In the genomic region with DNA sequence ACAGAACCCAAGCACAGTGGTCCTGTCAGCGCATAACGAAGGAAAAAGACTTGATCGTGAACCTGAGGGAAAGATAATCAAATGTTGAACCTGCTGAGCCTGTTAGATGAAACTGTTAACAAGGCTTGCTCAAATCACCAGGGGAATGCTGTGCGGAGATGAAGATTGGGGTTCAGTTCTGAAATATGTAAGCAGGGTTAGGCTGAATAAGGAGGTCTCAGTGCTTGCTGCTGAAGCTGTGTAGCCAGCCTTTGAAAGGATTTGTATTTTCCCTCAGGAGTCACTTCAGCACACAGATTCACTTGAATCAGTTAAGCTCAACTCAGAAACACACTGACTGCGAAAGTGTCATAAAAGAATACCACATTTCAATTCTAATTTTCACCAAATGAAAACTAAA, we compare ENCODE assay signal across 17 cellular contexts.
DNase-seq lines count a peak whose midpoint lies in the region; ATAC-seq, FAIRE-seq and TF ChIP-seq lines count a peak whose summit lies in the region.
"Had no signal": no experiment of that assay in that cellular context is flagged by ENCODE, and none has a peak within 500 bp of the region (broad histone marks: within the 10 kb centered on the region; RNA-seq: fewer than 3 reads in every experiment).

No MANE protein-coding gene starts in this region.

- H3K4ac ChIP-seq in neuronal stem cell (ENCODE audit: low read length): no peak overlapping the region

- H3K27me3 ChIP-seq in PC-3 (ENCODE audit: low read length): no peaks in the 10 kb centered on the region
- peaks cover 0 to 4% (median 0%) of the 10 kb centered on the region in 45 donors for H3K27me3 ChIP-seq in dorsolateral prefrontal cortex
- no peaks in the 10 kb centered on the region for H3K27me3 ChIP-seq in neuronal stem cell (ENCODE audit: control insufficient read depth in 3 of 3, insufficient read depth in 3 of 3, low read depth in 1 of 3, low read length in 3 of 3)
- H3K27me3 ChIP-seq: BE2C had no signal

- H3K27ac Mint-ChIP-seq in activated naive CD4-positive, alpha-beta T cell treated with anti-CD3 and anti-CD28 coated beads, Interleukin-2, amount 10 ng/mL, durations not matched to agents 7 days and 5 days: no peak overlapping the region
- H3K27ac Mint-ChIP-seq: CD4-positive, alpha-beta memory T cell had no signal

- no peaks in the 10 kb centered on the region for H3K36me3 Mint-ChIP-seq in activated naive CD4-positive, alpha-beta T cell treated with anti-CD3 and anti-CD28 coated beads, Interleukin-2, amount 10 ng/mL, durations not matched to agents 7 days and 5 days
- H3K36me3 Mint-ChIP-seq: CD4-positive, alpha-beta memory T cell had no signal

- H3K4me1 ChIP-seq in PC-3 (ENCODE audit: insufficient read depth, low read length): no peaks in the 10 kb centered on the region
- no peaks in the 10 kb centered on the region for H3K4me1 ChIP-seq in neuronal stem cell (ENCODE audit: control insufficient read depth in 2 of 2, insufficient read depth in 1 of 2, low read depth in 1 of 2, low read length in 2 of 2)
- H3K4me1 ChIP-seq: BE2C, HAP-1 had no signal

- no CpG with 5 or more reads among the region's 5 CpGs for WGBS in neuronal stem cell (ENCODE audit: extremely low coverage in 2 of 2, insufficient read length in 2 of 2, insufficient replicate concordance in 1 of 2), 2 donors

- H3K18ac ChIP-seq in neuronal stem cell (ENCODE audit: low read length): no peak overlapping the region

- 0 out of 2 replicates have a peak overlapping the region, but pooled peaks have one; percentile 31 for H3K4me2 ChIP-seq in PC-3 (ENCODE audit: low read length)
- no peak overlapping the region for H3K4me2 ChIP-seq in neuronal stem cell (ENCODE audit: insufficient read depth, low read length, poor library complexity, severe bottlenecking)

- H2BK15ac ChIP-seq in neuronal stem cell (ENCODE audit: low read length): no peak overlapping the region

- in situ Hi-C loops in GM13976 (cut with MboI; ENCODE audit: low sequenced_read_pairs, unreplicated experiment): no loop called here

- H3K36me3 ChIP-seq in PC-3 (ENCODE audit: low read depth, low read length): no peaks in the 10 kb centered on the region
- no peaks in the 10 kb centered on the region for H3K36me3 ChIP-seq in neuronal stem cell (replicated peaks in 1 of 2; ENCODE audit: control insufficient read depth in 2 of 2, insufficient read depth in 2 of 2, low read length in 2 of 2)
- H3K36me3 ChIP-seq: BE2C, HAP-1 had no signal

- H3K9me3 Mint-ChIP-seq in activated naive CD4-positive, alpha-beta T cell treated with anti-CD3 and anti-CD28 coated beads, Interleukin-2, amount 10 ng/mL, durations not matched to agents 7 days and 5 days: no peaks in the 10 kb centered on the region

- no peak overlapping the region for H4K91ac ChIP-seq in neuronal stem cell (ENCODE audit: low read depth, low read length, poor library complexity)

- H2AFZ ChIP-seq in PC-3 (ENCODE audit: low read length) (no peak overlapping the region), neuronal stem cell (ENCODE audit: low read length) (peak overlapping the region; percentile 42)

- no peaks in the 10 kb centered on the region for H3K79me2 ChIP-seq in PC-3 (ENCODE audit: low read length)

- no peak for ATAC-seq in PC-3
- ATAC-seq: HepG2 had no signal

- no peaks in the 10 kb centered on the region for H3K79me1 ChIP-seq in neuronal stem cell (ENCODE audit: low read depth, low read length)

- H3K27me3 Mint-ChIP-seq in activated naive CD4-positive, alpha-beta T cell treated with anti-CD3 and anti-CD28 coated beads, Interleukin-2, amount 10 ng/mL, durations not matched to agents 7 days and 5 days: no peaks in the 10 kb centered on the region
- H3K27me3 Mint-ChIP-seq: CD4-positive, alpha-beta memory T cell had no signal

- H3K9ac ChIP-seq in PC-3 (ENCODE audit: low read length) (no peak overlapping the region), neuronal stem cell (ENCODE audit: low read depth, low read length, poor library complexity) (no peak overlapping the region)

- H2BK120ac ChIP-seq in neuronal stem cell (ENCODE audit: low read depth, low read length): no peak overlapping the region

- intact Hi-C loops in PC-3 (cut with micrococcal nuclease) (no loop called here), dorsolateral prefrontal cortex (cut with DNase I) (no loop called here)

- H2BK5ac ChIP-seq in neuronal stem cell (ENCODE audit: low read length): no peak overlapping the region

- no peak for TF ChIP-seq CTCF in PC-3 (conservative IDR thresholded peaks at IDR 0.05; ENCODE audit: low read depth, low read length)
- no peak for TF ChIP-seq CTCF in dorsolateral prefrontal cortex (IDR thresholded peaks at IDR 0.05 in 54 of 56, conservative IDR thresholded peaks at IDR 0.05 in 2 of 56; ENCODE audit: low read depth in 1 of 56, partially characterized antibody in 56 of 56)
- TF ChIP-seq CTCF in GM13976 (IDR thresholded peaks at IDR 0.05; ENCODE audit: borderline replicate concordance, control extremely low read depth, extremely low read depth, insufficient read depth, missing control alignments): no peak

- no peaks in the 10 kb centered on the region for H3K9me2 ChIP-seq in PC-3 (replicated peaks; ENCODE audit: low read length)

- no peak overlapping the region for H4K8ac ChIP-seq in neuronal stem cell (ENCODE audit: low read depth, low read length)

- FAIRE-seq in frontal cortex (lab: Jason Lieb, UNC): no peak
- FAIRE-seq: A204.1, H1, HepG2, HTR-8/SVneo had no signal

- no peaks in the 10 kb centered on the region for H4K20me1 ChIP-seq in PC-3 (ENCODE audit: low read length)

- H3K27ac ChIP-seq in PC-3 (ENCODE audit: low read length) (no peak overlapping the region), dorsolateral prefrontal cortex (peak overlapping the region in 2 of 59 donors; percentile 5 to 7), neuronal stem cell (replicated peaks; ENCODE audit: low read length) (no peak overlapping the region)
- H3K27ac ChIP-seq: C4-2B had no signal

- POLR2A ChIA-PET in PC-3 (lab: Charles Lee; ENCODE audit: unreplicated experiment): no interaction called here

- H3K4me1 Mint-ChIP-seq in activated naive CD4-positive, alpha-beta T cell treated with anti-CD3 and anti-CD28 coated beads, Interleukin-2, amount 10 ng/mL, durations not matched to agents 7 days and 5 days: no peaks in the 10 kb centered on the region
- H3K4me1 Mint-ChIP-seq: CD4-positive, alpha-beta memory T cell had no signal

- CTCF ChIA-PET in PC-3 (lab: Charles Lee): no interaction called here
- CTCF ChIA-PET in activated naive CD4-positive, alpha-beta T cell treated with anti-CD3 and anti-CD28 coated beads, Interleukin-2, amount 10 ng/mL, durations not matched to agents 7 days and 5 days (lab: Charles Lee): no interaction called here

- no peak overlapping the region for H3K23ac ChIP-seq in neuronal stem cell (ENCODE audit: low read depth, low read length, poor library complexity)

- no peak overlapping the region for H2BK12ac ChIP-seq in neuronal stem cell (ENCODE audit: low read length)

- DNase-seq in PC-3 (no peak), dorsolateral prefrontal cortex (no peak), neuronal stem cell (ENCODE audit: low spot score) (no peak), GM13976 (ENCODE audit: low spot score) (no peak), COLO829 (ENCODE audit: low spot score) (no peak), frontal cortex (ENCODE audit: low spot score in 2 of 2) (no peak)
- no peak for DNase-seq in activated naive CD4-positive, alpha-beta T cell treated with anti-CD3 and anti-CD28 coated beads, Interleukin-2, amount 10 ng/mL, durations not matched to agents 7 days and 5 days
- DNase-seq: BE2C; CD4-positive, alpha-beta memory T cell; COR-L47; DMS53 had no signal

- no peak overlapping the region for H3K14ac ChIP-seq in neuronal stem cell (ENCODE audit: low read length)

- H3K4me3 ChIP-seq in PC-3 (ENCODE audit: low read length) (no peak overlapping the region), dorsolateral prefrontal cortex (peak overlapping the region in 57 of 59 donors; percentile 7 to 65 (median 41)), neuronal stem cell (ENCODE audit: low read length in 2 of 2) (no peak overlapping the region)
- H3K4me3 ChIP-seq: HAP-1 had no signal

- no TSS peak for BruUV-seq in PC-3 (replicated peaks; lab: Mats Ljungman, UMichigan)

- H3K9me3 ChIP-seq in PC-3 (ENCODE audit: low read length) (no peaks in the 10 kb centered on the region), neuronal stem cell (replicated peaks in 1 of 2; ENCODE audit: control insufficient read depth in 2 of 2, insufficient read depth in 1 of 2, low read depth in 1 of 2, low read length in 2 of 2) (no peaks in the 10 kb centered on the region)
- H3K9me3 ChIP-seq: BE2C, HAP-1 had no signal

- H2AK5ac ChIP-seq in neuronal stem cell (ENCODE audit: low read depth, low read length): no peak overlapping the region

- H3F3A ChIP-seq in PC-3 (ENCODE audit: low read length, unreplicated experiment): no peaks in the 10 kb centered on the region

- no peak overlapping the region for H3K4me3 Mint-ChIP-seq in activated naive CD4-positive, alpha-beta T cell treated with anti-CD3 and anti-CD28 coated beads, Interleukin-2, amount 10 ng/mL, durations not matched to agents 7 days and 5 days
- H3K4me3 Mint-ChIP-seq: CD4-positive, alpha-beta memory T cell had no signal

Comparison
In these comparisons a context has a peak if more than half of its experiments do, and no peak if none do; other contexts are left out.
1. H3K4me3 ChIP-seq: peak in dorsolateral prefrontal cortex (57 of 59); none in PC-3 (single experiment) and neuronal stem cell (0 of 2).